ENCODE assay signal across 1 cellular context in genomic region chr4:41360214-41360910, GRCh38.
TF ChIP-seq lines count a peak whose summit lies in the region.

No MANE protein-coding gene starts in this region.

TF ChIP-seq in HEK293, 187 proteins besides CTCF, POLR2A, EP300 and RAD21 (continued from another document):
- TF ChIP-seq ZNF280D (tag by site-specific recombination; IDR thresholded peaks at IDR 0.05) (no peak), ZNF416 (tag by site-specific recombination; IDR thresholded peaks at IDR 0.05) (no peak), PRDM6 (tag by site-specific recombination; IDR thresholded peaks at IDR 0.05) (no peak), REPIN1 (tag by site-specific recombination; IDR thresholded peaks at IDR 0.05; ENCODE audit: low read depth) (no peak)
TF ChIP-seq in HEK293: peak in this region for 12.
